9 cellular contexts compared by ENCODE assay signal in the genomic region with DNA sequence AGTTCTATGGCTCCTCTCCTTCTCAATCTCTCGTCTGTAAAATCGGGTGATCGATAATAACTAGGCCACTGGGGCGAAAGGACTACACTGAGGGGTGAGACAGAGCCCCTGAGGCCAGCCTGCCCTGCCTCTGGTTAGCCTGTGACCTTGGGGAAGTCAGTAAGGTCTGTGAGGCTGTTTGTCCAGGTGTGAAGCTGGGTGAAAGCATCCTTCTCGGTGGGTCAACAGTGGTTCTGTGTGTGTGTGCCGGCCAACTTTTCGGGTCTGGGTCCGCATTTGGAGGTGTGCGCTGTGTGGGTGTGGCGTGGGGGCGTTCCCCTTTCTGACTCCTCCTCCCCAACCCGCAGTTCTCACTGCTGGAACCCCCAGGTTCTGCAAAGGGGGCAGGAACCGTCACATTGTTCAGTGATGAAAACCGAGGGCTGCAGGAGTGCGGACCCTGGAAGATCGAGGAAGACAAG. TPM values are rescaled to one million over a fixed set of nuclear protein-coding genes. Genes with fewer than 3 reads are reported as not detected.
DNase-seq lines count a peak whose midpoint lies in the region; ATAC-seq, FAIRE-seq and TF ChIP-seq lines count a peak whose summit lies in the region.
"Had no signal": no experiment of that assay in that cellular context is flagged by ENCODE, and none has a peak within 500 bp of the region (broad histone marks: within the 10 kb centered on the region; RNA-seq: fewer than 3 reads in every experiment).

No MANE protein-coding gene starts in this region.

- DNase-seq in Karpas-422: peak; percentile 81
- DNase-seq in activated T-cell treated with anti-CD3 and anti-CD28 coated beads, Interleukin-2, amount 50 U/mL, for 48 hours: peak; percentile 84 to 86
- no peak for DNase-seq in cardiac muscle cell (ENCODE audit: low read depth in 1 of 2, low spot score in 1 of 2)
- DNase-seq in H54 (ENCODE audit: insufficient read length, low spot score): no peak

- no peaks in the 10 kb centered on the region for H3K9me3 ChIP-seq in Karpas-422 (ENCODE audit: low read length)
- no peaks in the 10 kb centered on the region for H3K9me3 ChIP-seq in cardiac muscle cell (ENCODE audit: low read depth)
- H3K9me3 ChIP-seq in skeletal muscle tissue (ENCODE audit: control insufficient read depth in 3 of 3, low read length in 3 of 3): no peaks in the 10 kb centered on the region

- H2AFZ ChIP-seq in ACC112 (ENCODE audit: low read length, unreplicated experiment): no peak overlapping the region
- no peak overlapping the region for H2AFZ ChIP-seq in Karpas-422 (ENCODE audit: low read length)

- H3K4me3 ChIP-seq in ACC112 (ENCODE audit: low read depth, low read length): peak overlapping the region; percentile 85
- peak overlapping the region; percentile 86 for H3K4me3 ChIP-seq in Karpas-422 (ENCODE audit: low read length)
- peak overlapping the region; percentile 74 for H3K4me3 ChIP-seq in cardiac muscle cell
- peak overlapping the region; percentile 68 to 91 (median 82) for H3K4me3 ChIP-seq in skeletal muscle tissue (ENCODE audit: low read length in 3 of 3)

- ATAC-seq in GM18511 (IDR thresholded peaks at IDR 0.05; ENCODE audit: unreplicated experiment) (no peak), GM19351 (IDR thresholded peaks at IDR 0.05; ENCODE audit: unreplicated experiment) (no peak)

- H3K27me3 ChIP-seq in ACC112 (ENCODE audit: insufficient read depth, low read length) (no peaks in the 10 kb centered on the region), Karpas-422 (ENCODE audit: low read length) (no peaks in the 10 kb centered on the region), cardiac muscle cell (no peaks in the 10 kb centered on the region), skeletal muscle tissue (ENCODE audit: control insufficient read depth in 3 of 3, insufficient read depth in 3 of 3, low read length in 3 of 3) (no peaks in the 10 kb centered on the region)

- no peak for FAIRE-seq in H54 (lab: Jason Lieb, UNC)

- no peaks in the 10 kb centered on the region for H3K9me2 ChIP-seq in Karpas-422 (replicated peaks; ENCODE audit: insufficient read depth, low read length)

- no peak for TF ChIP-seq POLR2A in H54 (IDR thresholded peaks at IDR 0.05; ENCODE audit: low read depth, low read length)

- H3K79me2 ChIP-seq in ACC112 (ENCODE audit: control insufficient read depth, insufficient read depth, low read length, unreplicated experiment) (no peaks in the 10 kb centered on the region), Karpas-422 (ENCODE audit: low read length) (peaks cover 10% of the 10 kb centered on the region)

- H3K9ac ChIP-seq in Karpas-422 (ENCODE audit: low read length) (peak overlapping the region; percentile 90), skeletal muscle tissue (ENCODE audit: low read depth in 1 of 3, low read length in 3 of 3) (peak overlapping the region; percentile 72 to 93 (median 74))

- H3K4me2 ChIP-seq in Karpas-422 (ENCODE audit: low read depth, low read length, poor library complexity, severe bottlenecking): peak overlapping the region; percentile 92

- H3K36me3 ChIP-seq in ACC112 (ENCODE audit: insufficient read depth, low read length): no peaks in the 10 kb centered on the region
- H3K36me3 ChIP-seq in Karpas-422 (ENCODE audit: insufficient read depth, low read length): no peaks in the 10 kb centered on the region
- no peaks in the 10 kb centered on the region for H3K36me3 ChIP-seq in cardiac muscle cell
- H3K36me3 ChIP-seq in skeletal muscle tissue (ENCODE audit: control insufficient read depth in 3 of 3, insufficient read depth in 3 of 3, low read length in 3 of 3): no peaks in the 10 kb centered on the region

- no peak for TF ChIP-seq CTCF in cardiac muscle cell (IDR thresholded peaks at IDR 0.05; ENCODE audit: low read depth, low read length)

- H3K27ac ChIP-seq in ACC112 (ENCODE audit: low read depth, low read length) (no peak overlapping the region), Karpas-422 (ENCODE audit: low read length) (peak overlapping the region; percentile 64; the same call in 1 of the 2 replicates), cardiac muscle cell (peak overlapping the region; percentile 27), skeletal muscle tissue (ENCODE audit: low read depth, low read length) (peak overlapping the region; percentile 19)

- no peaks in the 10 kb centered on the region for H4K20me1 ChIP-seq in Karpas-422 (ENCODE audit: insufficient read depth, low read depth, low read length)

- H3K4me1 ChIP-seq in ACC112 (ENCODE audit: control insufficient read depth, insufficient read depth, low read length, unreplicated experiment) (peaks cover 25% of the 10 kb centered on the region), Karpas-422 (ENCODE audit: low read length) (peaks cover 60% of the 10 kb centered on the region), cardiac muscle cell (ENCODE audit: low read depth) (peaks cover 11% of the 10 kb centered on the region), skeletal muscle tissue (ENCODE audit: control insufficient read depth in 3 of 3, insufficient read depth in 3 of 3, low read length in 3 of 3) (peaks cover 18 to 56% (median 35%) of the 10 kb centered on the region in 3 donors)

RNA-seq across cellular contexts. Expression of a gene that starts 5.0 kb away (rescaled TPM):
- 33.1 and 55.8 TPM in 2 replicates for total RNA-seq in Karpas-422 (2014; rRNA removed; shearing (Covaris generic); ENCODE audit: low replicate concordance)
- 45.5 and 77.6 TPM in 2 replicates for total RNA-seq in cardiac muscle cell
- 16.1 and 29.1 TPM in 2 replicates for polyA plus RNA-seq in cardiac muscle cell
- total RNA-seq in skeletal muscle tissue: 2.1 TPM

RNA-seq across cellular contexts. Expression of a gene that starts 7.0 kb away (rescaled TPM):
- total RNA-seq in Karpas-422 (2014; rRNA removed; shearing (Covaris generic); ENCODE audit: low replicate concordance): 0.04 and 0.07 TPM in 2 replicates
- 0.07 and 0.60 TPM in 2 replicates for total RNA-seq in cardiac muscle cell
- polyA plus RNA-seq in cardiac muscle cell: 0.59 and 1.4 TPM in 2 replicates
- total RNA-seq in skeletal muscle tissue: not detected
- total RNA-seq: glomerular endothelial cell had no signal

Comparison
In these comparisons a context has a peak if more than half of its experiments do, and no peak if none do; other contexts are left out.
1. DNase-seq: peak in Karpas-422 (single experiment) and activated T-cell treated with anti-CD3 and anti-CD28 coated beads, Interleukin-2, amount 50 U/mL, for 48 hours (2 of 2); none in cardiac muscle cell (0 of 2) and H54 (single experiment).
2. RNA of a gene that starts 5.0 kb away (total RNA-seq): 45.5 to 77.6 TPM in cardiac muscle cell and 33.1 to 55.8 TPM in Karpas-422; 2.1 TPM in skeletal muscle tissue (single experiment); every median in the first group is over 10 times any median in the second.
3. Peak in every context shown above with its lines, with median percentiles within 50 percentile points of each other: H3K4me3 ChIP-seq.